24 cellular contexts compared by ENCODE assay signal in the genomic region with DNA sequence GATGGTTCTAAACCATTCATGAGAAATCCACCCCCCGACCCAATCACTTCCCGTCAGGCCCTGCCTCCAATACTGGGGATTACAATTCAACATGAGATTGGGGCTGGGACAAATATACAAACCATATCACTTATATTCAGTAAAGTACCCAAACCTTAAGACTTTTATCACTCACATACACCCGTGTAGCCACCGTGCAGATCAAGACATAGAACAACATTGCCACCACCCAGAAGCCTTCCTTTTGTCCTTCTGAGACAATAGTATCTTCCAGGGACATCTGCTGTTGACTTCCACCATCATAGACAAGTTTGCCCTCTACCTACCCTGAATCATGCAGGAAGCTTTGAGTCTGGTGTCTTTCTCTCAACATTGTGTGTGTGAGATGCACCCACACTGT. TPM values are rescaled to one million over a fixed set of nuclear protein-coding genes. Genes with fewer than 3 reads are reported as not detected.
"Had no signal": no experiment of that assay in that cellular context is flagged by ENCODE, and none has a peak within 500 bp of the region (broad histone marks: within the 10 kb centered on the region; RNA-seq: fewer than 3 reads in every experiment).

No MANE protein-coding gene starts in this region.

- H3K4me1 ChIP-seq: parathyroid adenoma, right lobe of liver, stomach had no signal

- H3K27ac ChIP-seq: parathyroid adenoma, right lobe of liver, stomach, vagina had no signal

- H3K27ac Mint-ChIP-seq: effector memory CD8-positive, alpha-beta T cell; memory B cell; natural killer cell treated with Interleukin-12 subunit alpha and Interleukin-12 subunit beta and Interleukin-15 and Interleukin-18, amount 100 ng/mL, for 72 hours; progenitor cell of endocrine pancreas; stimulated activated effector memory CD8-positive, alpha-beta T cell treated with anti-CD3 and anti-CD28 coated beads, Interleukin-12 subunit alpha, Interleukin-12 subunit beta, amount 100 ng/mL, for 72 hours had no signal

- ATAC-seq: effector memory CD8-positive, alpha-beta T cell; left lobe of liver; natural killer cell treated with Interleukin-12 subunit alpha and Interleukin-12 subunit beta and Interleukin-15 and Interleukin-18, amount 100 ng/mL, for 72 hours; right lobe of liver; stimulated activated effector memory CD8-positive, alpha-beta T cell treated with anti-CD3 and anti-CD28 coated beads, Interleukin-12 subunit alpha, Interleukin-12 subunit beta, amount 100 ng/mL, for 72 hours had no signal

- H3K4me3 ChIP-seq: lung, right lobe of liver, stomach, thyroid gland, vagina had no signal

- DNase-seq: cortex of kidney; effector memory CD8-positive, alpha-beta T cell; kidney; small intestine; stimulated activated CD4-positive, alpha-beta T cell treated with anti-CD3 and anti-CD28 coated beads, Interleukin-12 subunit alpha, Interleukin-12 subunit beta, amount 100 ng/mL, for 4 hours; stimulated activated CD4-positive, alpha-beta T cell treated with anti-CD3 and anti-CD28 coated beads, Interleukin-1b, Interleukin-23, amount 100 ng/mL, for 48 hours; stimulated activated CD4-positive, alpha-beta T cell treated with anti-CD3 and anti-CD28 coated beads, Interleukin-4, amount 100 ng/mL, for 1 hour; stimulated activated naive CD4-positive, alpha-beta T cell treated with Interleukin-2 at 50 U/mL for 16 hours; stomach; thyroid gland; trophoblast cell had no signal

- H3K4me3 Mint-ChIP-seq: effector memory CD8-positive, alpha-beta T cell; memory B cell; natural killer cell treated with Interleukin-12 subunit alpha and Interleukin-12 subunit beta and Interleukin-15 and Interleukin-18, amount 100 ng/mL, for 72 hours; neural crest cell; stimulated activated effector memory CD8-positive, alpha-beta T cell treated with anti-CD3 and anti-CD28 coated beads, Interleukin-12 subunit alpha, Interleukin-12 subunit beta, amount 100 ng/mL, for 72 hours had no signal

- H3K9me3 ChIP-seq: right lobe of liver, stomach, thyroid gland, vagina had no signal

- H3K4me1 Mint-ChIP-seq: neural crest cell had no signal

- H2AFZ ChIP-seq: parathyroid adenoma had no signal

- H3K79me2 ChIP-seq: parathyroid adenoma had no signal

- H3K9ac ChIP-seq: parathyroid adenoma had no signal

- H3K9me3 Mint-ChIP-seq: effector memory CD8-positive, alpha-beta T cell; memory B cell; natural killer cell treated with Interleukin-12 subunit alpha and Interleukin-12 subunit beta and Interleukin-15 and Interleukin-18, amount 100 ng/mL, for 72 hours; stimulated activated effector memory CD8-positive, alpha-beta T cell treated with anti-CD3 and anti-CD28 coated beads, Interleukin-12 subunit alpha, Interleukin-12 subunit beta, amount 100 ng/mL, for 72 hours had no signal

- FAIRE-seq: endometrium, frontal cortex, kidney, small intestine had no signal

- H3K36me3 Mint-ChIP-seq: memory B cell; natural killer cell treated with Interleukin-12 subunit alpha and Interleukin-12 subunit beta and Interleukin-15 and Interleukin-18, amount 100 ng/mL, for 72 hours; stimulated activated effector memory CD8-positive, alpha-beta T cell treated with anti-CD3 and anti-CD28 coated beads, Interleukin-12 subunit alpha, Interleukin-12 subunit beta, amount 100 ng/mL, for 72 hours had no signal

- H3K36me3 ChIP-seq: right lobe of liver, vagina had no signal

- H3K27me3 ChIP-seq: right lobe of liver, thyroid gland, vagina had no signal

RNA-seq across cellular contexts. Expression of gene CLIC6, which starts 37.5 kb away (rescaled TPM):
- total RNA-seq: dermis microvascular lymphatic vessel endothelial cell had no signal
